Comparison of ENCODE assay signal across 1 cellular context in genomic region chr4:39716356-39716755, GRCh38.
TF ChIP-seq lines count a peak whose summit lies in the region.

No MANE protein-coding gene starts in this region.

TF ChIP-seq in GM12878, 131 proteins besides CTCF, POLR2A, EP300 and RAD21 (continued from another document):
- TF ChIP-seq ZNF592 (IDR thresholded peaks at IDR 0.05) = no peak
- TF ChIP-seq MEF2B (IDR thresholded peaks at IDR 0.05; ENCODE audit: partially characterized antibody, poor library complexity, severe bottlenecking) = no peak
- no peak for TF ChIP-seq SMC3 (IDR thresholded peaks at IDR 0.05; ENCODE audit: borderline replicate concordance, low read length)
- no peak for TF ChIP-seq NKRF (conservative IDR thresholded peaks at IDR 0.05)
- no peak for TF ChIP-seq CREM (IDR thresholded peaks at IDR 0.05; ENCODE audit: low read depth)
- no peak for TF ChIP-seq POLR2AphosphoS5 (IDR thresholded peaks at IDR 0.05; ENCODE audit: low read length)
- TF ChIP-seq SIX5 (IDR thresholded peaks at IDR 0.05; ENCODE audit: low read depth, low read length, severe bottlenecking) = no peak
- TF ChIP-seq KDM1A (IDR thresholded peaks at IDR 0.05; ENCODE audit: borderline replicate concordance) = no peak
- TF ChIP-seq SRF (IDR thresholded peaks at IDR 0.05; ENCODE audit: low read depth in 2 of 2, low read length in 2 of 2) = no peak
- TF ChIP-seq YBX1 (IDR thresholded peaks at IDR 0.05) = no peak
- TF ChIP-seq IKZF1 (conservative IDR thresholded peaks at IDR 0.05) = no peak
- no peak for TF ChIP-seq ASH2L (IDR thresholded peaks at IDR 0.05; ENCODE audit: borderline replicate concordance, low read depth)
- no peak for TF ChIP-seq BACH1 (IDR thresholded peaks at IDR 0.05; ENCODE audit: borderline replicate concordance)
- no peak for TF ChIP-seq PAX8 (IDR thresholded peaks at IDR 0.05)
